9 cellular contexts compared by ENCODE assay signal in genomic region chr7:33423646-33424020, GRCh38.
A peak's percentile ranks its signal among the peaks of the same experiment; 100 is the strongest.
DNase-seq lines count a peak whose midpoint lies in the region; ATAC-seq and TF ChIP-seq lines count a peak whose summit lies in the region.
"Had no signal": no experiment of that assay in that cellular context is flagged by ENCODE, and none has a peak within 500 bp of the region (broad histone marks: within the 10 kb centered on the region; RNA-seq: fewer than 3 reads in every experiment).

No MANE protein-coding gene starts in this region.

- no peaks in the 10 kb centered on the region for H3K9me3 Mint-ChIP-seq in activated CD4-positive, alpha-beta memory T cell treated with anti-CD3 and anti-CD28 coated beads for 36 hours
- no peaks in the 10 kb centered on the region for H3K9me3 Mint-ChIP-seq in activated CD4-positive, alpha-beta memory T cell treated with anti-CD3 and anti-CD28 coated beads, Interleukin-2, amount 10 ng/mL, durations not matched to agents 7 days and 5 days
- H3K9me3 Mint-ChIP-seq in GM23338 (no peaks in the 10 kb centered on the region), endodermal cell (no peaks in the 10 kb centered on the region)
- H3K9me3 Mint-ChIP-seq: activated T-cell treated with anti-CD3 and anti-CD28 coated beads, Interleukin-2, amount 50 U/mL, for 72 hours had no signal

- H3K4me3 ChIP-seq in GM23338, result no peak overlapping the region
- H3K4me3 ChIP-seq in KMS-11 (IDR thresholded peaks at IDR 0.05; ENCODE audit: insufficient read depth, low read depth, low read length), result no peak overlapping the region
- H3K4me3 ChIP-seq in endodermal cell (ENCODE audit: low read length), result no peak overlapping the region
- H3K4me3 ChIP-seq in lower leg skin (ENCODE audit: low read depth, poor library complexity, severe bottlenecking), result no peak overlapping the region

- H3K4me1 Mint-ChIP-seq in activated CD4-positive, alpha-beta memory T cell treated with anti-CD3 and anti-CD28 coated beads for 36 hours (ENCODE audit: low read depth), result no peaks in the 10 kb centered on the region
- H3K4me1 Mint-ChIP-seq in activated CD4-positive, alpha-beta memory T cell treated with anti-CD3 and anti-CD28 coated beads, Interleukin-2, amount 10 ng/mL, durations not matched to agents 7 days and 5 days, result no peaks in the 10 kb centered on the region
- H3K4me1 Mint-ChIP-seq in GM23338 (peaks cover 7% of the 10 kb centered on the region; the same call in 2 of the 3 replicates), endodermal cell (peaks cover 27% of the 10 kb centered on the region)

- peaks cover 3% of the 10 kb centered on the region; the same call in 1 of the 2 replicates for H3K4me1 ChIP-seq in GM23338 (ENCODE audit: insufficient read depth)
- H3K4me1 ChIP-seq in KMS-11 (ENCODE audit: low read depth, poor library complexity, severe bottlenecking), result no peaks in the 10 kb centered on the region
- H3K4me1 ChIP-seq in endodermal cell (ENCODE audit: control insufficient read depth, insufficient read depth, low read length), result peaks cover 2% of the 10 kb centered on the region

- H3K36me3 Mint-ChIP-seq in activated CD4-positive, alpha-beta memory T cell treated with anti-CD3 and anti-CD28 coated beads for 36 hours, result no peaks in the 10 kb centered on the region
- H3K36me3 Mint-ChIP-seq in activated CD4-positive, alpha-beta memory T cell treated with anti-CD3 and anti-CD28 coated beads, Interleukin-2, amount 10 ng/mL, durations not matched to agents 7 days and 5 days (ENCODE audit: low read depth), result no peaks in the 10 kb centered on the region
- H3K36me3 Mint-ChIP-seq in GM23338 (ENCODE audit: low read depth) (no peaks in the 10 kb centered on the region), endodermal cell (ENCODE audit: low read depth) (no peaks in the 10 kb centered on the region)

- H3K27ac Mint-ChIP-seq in activated CD4-positive, alpha-beta memory T cell treated with anti-CD3 and anti-CD28 coated beads for 36 hours, result no peak overlapping the region
- H3K27ac Mint-ChIP-seq in activated CD4-positive, alpha-beta memory T cell treated with anti-CD3 and anti-CD28 coated beads, Interleukin-2, amount 10 ng/mL, durations not matched to agents 7 days and 5 days, result no peak overlapping the region
- H3K27ac Mint-ChIP-seq in GM23338 (no peak overlapping the region), endodermal cell (no peak overlapping the region)
- H3K27ac Mint-ChIP-seq: activated T-cell treated with anti-CD3 and anti-CD28 coated beads, Interleukin-2, amount 50 U/mL, for 72 hours had no signal

- no peaks in the 10 kb centered on the region for H3K9me2 ChIP-seq in GM23338 (ENCODE audit: insufficient read depth)

- H3K27ac ChIP-seq in GM23338 (ENCODE audit: low read depth), result no peak overlapping the region
- H3K27ac ChIP-seq in KMS-11, result no peak overlapping the region
- no peak overlapping the region for H3K27ac ChIP-seq in endodermal cell (ENCODE audit: low read depth, low read length)

- no peak overlapping the region for H3K4me3 Mint-ChIP-seq in activated CD4-positive, alpha-beta memory T cell treated with anti-CD3 and anti-CD28 coated beads for 36 hours
- no peak overlapping the region for H3K4me3 Mint-ChIP-seq in activated CD4-positive, alpha-beta memory T cell treated with anti-CD3 and anti-CD28 coated beads, Interleukin-2, amount 10 ng/mL, durations not matched to agents 7 days and 5 days
- H3K4me3 Mint-ChIP-seq in GM23338 (no peak overlapping the region), endodermal cell (no peak overlapping the region)
- H3K4me3 Mint-ChIP-seq: activated T-cell treated with anti-CD3 and anti-CD28 coated beads, Interleukin-2, amount 50 U/mL, for 72 hours had no signal

- no peaks in the 10 kb centered on the region for H3K36me3 ChIP-seq in GM23338 (ENCODE audit: insufficient read depth)
- H3K36me3 ChIP-seq in KMS-11 (ENCODE audit: insufficient read depth), result no peaks in the 10 kb centered on the region
- H3K36me3 ChIP-seq in endodermal cell (ENCODE audit: control insufficient read depth, insufficient read depth, low read length), result no peaks in the 10 kb centered on the region

- CTCF ChIA-PET in activated CD4-positive, alpha-beta memory T cell treated with anti-CD3 and anti-CD28 coated beads for 36 hours (lab: Charles Lee), result interaction anchor here (0.8 to 1.9 kb wide), 4 partner anchors 11 to 481 kb away, joined by 3 to 7 read pairs (median 4); no protein-coding TSS in a partner anchor
- CTCF ChIA-PET in activated CD4-positive, alpha-beta memory T cell treated with anti-CD3 and anti-CD28 coated beads, Interleukin-2, amount 10 ng/mL, durations not matched to agents 7 days and 5 days (lab: Charles Lee), result interaction anchor here (1.0 to 1.6 kb wide), 4 partner anchors 11 to 509 kb away, joined by 3 to 4 read pairs (median 4); no protein-coding TSS in a partner anchor

- H2AFZ ChIP-seq in GM23338 (no peak overlapping the region), KMS-11 (ENCODE audit: low read depth) (no peak overlapping the region)

- TF ChIP-seq POLR2A in lower leg skin (IDR thresholded peaks at IDR 0.05), result no peak

- no peak overlapping the region for H3K9ac ChIP-seq in KMS-11
- no peak overlapping the region for H3K9ac ChIP-seq in endodermal cell (ENCODE audit: extremely low read depth, low read length, poor library complexity, severe bottlenecking)

- H3F3A ChIP-seq in GM23338 (replicated peaks; ENCODE audit: low read depth), result no peaks in the 10 kb centered on the region

- peak; percentile 38; the same call in 1 of the 3 replicates for ATAC-seq in GM23338
- ATAC-seq: activated T-cell treated with anti-CD3 and anti-CD28 coated beads, Interleukin-2, amount 50 U/mL, for 72 hours had no signal

- H4K20me1 ChIP-seq in GM23338 (replicated peaks; ENCODE audit: insufficient read depth) (no peaks in the 10 kb centered on the region), KMS-11 (ENCODE audit: insufficient read depth) (no peaks in the 10 kb centered on the region)

- intact Hi-C loops in activated CD4-positive, alpha-beta memory T cell treated with anti-CD3 and anti-CD28 coated beads for 36 hours (cut with micrococcal nuclease), result loop anchor here (2.0 to 10.0 kb wide), 2 partner anchors 321 to 509 kb away; no protein-coding TSS in a partner anchor
- intact Hi-C loops in lower leg skin (cut with DNase I; ENCODE audit: low total_unique reads), result no loop called here

- H3K79me2 ChIP-seq in GM23338 (replicated peaks; ENCODE audit: insufficient read depth), result no peaks in the 10 kb centered on the region
- no peaks in the 10 kb centered on the region for H3K79me2 ChIP-seq in KMS-11 (ENCODE audit: insufficient read depth, low read depth)

- no peaks in the 10 kb centered on the region for H3K9me3 ChIP-seq in endodermal cell (ENCODE audit: control insufficient read depth, low read length)

- POLR2A ChIA-PET in activated CD4-positive, alpha-beta memory T cell treated with anti-CD3 and anti-CD28 coated beads for 36 hours (lab: Charles Lee), result no interaction called here
- POLR2A ChIA-PET in activated CD4-positive, alpha-beta memory T cell treated with anti-CD3 and anti-CD28 coated beads, Interleukin-2, amount 10 ng/mL, durations not matched to agents 7 days and 5 days (lab: Charles Lee), result no interaction called here

- TF ChIP-seq CTCF in GM23338 (conservative IDR thresholded peaks at IDR 0.05; ENCODE audit: low read depth in 2 of 2) (peak; percentile 60 to 87), KMS-11 (conservative IDR thresholded peaks at IDR 0.05; ENCODE audit: low read depth, low read length) (peak; percentile 76), endodermal cell (conservative IDR thresholded peaks at IDR 0.05) (peak; percentile 85), lower leg skin (IDR thresholded peaks at IDR 0.05) (no peak)

- H3K27me3 Mint-ChIP-seq in activated CD4-positive, alpha-beta memory T cell treated with anti-CD3 and anti-CD28 coated beads for 36 hours, result no peaks in the 10 kb centered on the region
- no peaks in the 10 kb centered on the region for H3K27me3 Mint-ChIP-seq in activated CD4-positive, alpha-beta memory T cell treated with anti-CD3 and anti-CD28 coated beads, Interleukin-2, amount 10 ng/mL, durations not matched to agents 7 days and 5 days
- H3K27me3 Mint-ChIP-seq in GM23338 (ENCODE audit: insufficient read depth, low read depth, poor library complexity) (no peaks in the 10 kb centered on the region), endodermal cell (ENCODE audit: insufficient read depth) (no peaks in the 10 kb centered on the region)

- H3K4me2 ChIP-seq in GM23338, result no peak overlapping the region
- H3K4me2 ChIP-seq in KMS-11, result no peak overlapping the region

- no peaks in the 10 kb centered on the region for H3K27me3 ChIP-seq in GM23338 (ENCODE audit: insufficient read depth)
- no peaks in the 10 kb centered on the region for H3K27me3 ChIP-seq in KMS-11 (ENCODE audit: insufficient read depth, low read depth)
- H3K27me3 ChIP-seq in endodermal cell (ENCODE audit: control insufficient read depth, insufficient read depth, low read length, poor library complexity, severe bottlenecking), result no peaks in the 10 kb centered on the region

- WGBS in endodermal cell (ENCODE audit: insufficient coverage in 1 of 2, insufficient read length in 1 of 2), 2 experiments, result 63 to 89% methylated on average over 1 of the region's 1 CpG
- WGBS in lower leg skin, 2 donors, result 86 to 93% methylated on average over 1 of the region's 1 CpG

- DNase-seq in activated CD4-positive, alpha-beta memory T cell treated with anti-CD3 and anti-CD28 coated beads for 36 hours, result peak; percentile 13
- no peak for DNase-seq in activated CD4-positive, alpha-beta memory T cell treated with anti-CD3 and anti-CD28 coated beads, Interleukin-2, amount 10 ng/mL, durations not matched to agents 7 days and 5 days
- DNase-seq in GM23338 (ENCODE audit: low spot score) (peak; percentile 83), endodermal cell (peak; percentile 81), lower leg skin (ENCODE audit: low spot score in 2 of 2) (no peak), NCI-H2107 (lab: John Stamatoyannopoulos, UW) (no peak)
- DNase-seq in central memory CD4-positive, alpha-beta T cell, result no peak

TF ChIP-seq in GM23338, 12 proteins besides CTCF, POLR2A, EP300 and RAD21 (continues in another document):
- TF ChIP-seq EZH2 (IDR thresholded peaks at IDR 0.05; ENCODE audit: low read depth, unreplicated experiment) (no peak), EZH2phosphoT487 (IDR thresholded peaks at IDR 0.05; ENCODE audit: unreplicated experiment) (no peak), STAT1 (IDR thresholded peaks at IDR 0.05; ENCODE audit: unreplicated experiment) (no peak), ZNF331 (CRISPR knock-in tag; IDR thresholded peaks at IDR 0.05; ENCODE audit: low read depth) (no peak)

Comparison
In these comparisons a context has a peak if more than half of its experiments do, and no peak if none do; other contexts are left out.
1. DNase-seq: peak in activated CD4-positive, alpha-beta memory T cell treated with anti-CD3 and anti-CD28 coated beads for 36 hours (single experiment), GM23338 (single experiment) and endodermal cell (single experiment); none in activated CD4-positive, alpha-beta memory T cell treated with anti-CD3 and anti-CD28 coated beads, Interleukin-2, amount 10 ng/mL, durations not matched to agents 7 days and 5 days (single experiment), lower leg skin (0 of 2), NCI-H2107 (single experiment) and central memory CD4-positive, alpha-beta T cell (single experiment).
2. CTCF ChIP-seq: peak in GM23338 (2 of 2), KMS-11 (single experiment) and endodermal cell (single experiment); none in lower leg skin (0 of 3).